ENCODE assay signal across 24 cellular contexts in the genomic region with DNA sequence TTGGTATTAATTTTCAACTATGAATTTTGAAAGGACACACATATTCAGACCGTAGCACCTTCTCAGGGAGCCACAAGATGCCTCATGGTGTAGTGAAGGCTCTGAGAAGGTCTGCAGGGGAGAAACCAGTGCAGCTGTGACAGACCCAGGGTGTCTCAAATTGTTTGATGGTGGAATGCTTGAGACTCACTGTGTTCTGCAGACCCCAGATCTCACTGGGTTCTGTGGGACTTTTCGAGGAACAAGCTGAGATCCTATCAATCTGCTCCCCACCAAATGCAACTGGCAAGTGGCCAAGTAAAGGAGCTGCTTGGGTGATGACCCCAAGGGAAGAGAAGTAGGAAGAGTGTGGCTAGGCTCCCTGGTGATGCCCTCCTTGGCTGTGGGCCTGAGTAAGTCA.
DNase-seq lines count a peak whose midpoint lies in the region; ATAC-seq and TF ChIP-seq lines count a peak whose summit lies in the region.
"Had no signal": no experiment of that assay in that cellular context is flagged by ENCODE, and none has a peak within 500 bp of the region (broad histone marks: within the 10 kb centered on the region; RNA-seq: fewer than 3 reads in every experiment).

No MANE protein-coding gene starts in this region.

- dilution Hi-C loops in mammary epithelial cell (cut with HindIII; ENCODE audit: low sequenced_read_pairs), result no loop called here

- no peaks in the 10 kb centered on the region for H3K4me1 Mint-ChIP-seq in activated CD8-positive, alpha-beta memory T cell treated with anti-CD3 and anti-CD28 coated beads, Interleukin-2, amount 10 ng/mL, durations not matched to agents 7 days and 5 days
- H3K4me1 Mint-ChIP-seq: T-cell had no signal

- no peak overlapping the region for H3K9ac ChIP-seq in mammary epithelial cell (ENCODE audit: insufficient read depth, low read length)

- no peak for ATAC-seq in activated CD8-positive, alpha-beta memory T cell treated with anti-CD3 and anti-CD28 coated beads, Interleukin-2, amount 10 ng/mL, durations not matched to agents 7 days and 5 days
- ATAC-seq in lung (ENCODE audit: insufficient read depth, low FRiP score) (no peak), GM19023 (IDR thresholded peaks at IDR 0.05; ENCODE audit: unreplicated experiment) (no peak)
- ATAC-seq: Panc1, T-cell had no signal

- H3K4me3 ChIP-seq in breast epithelium (no peak overlapping the region), mammary epithelial cell (replicated peaks in 1 of 3; ENCODE audit: insufficient read depth in 1 of 3, low read depth in 2 of 3, low read length in 3 of 3) (no peak overlapping the region), lung (no peak overlapping the region), suprapubic skin (no peak overlapping the region)
- H3K4me3 ChIP-seq: hepatocyte, left ventricle myocardium inferior, SJSA1, skin epidermis had no signal

- H3K27ac ChIP-seq in breast epithelium (no peak overlapping the region), mammary epithelial cell (ENCODE audit: insufficient read depth, low read depth, low read length) (no peak overlapping the region), lung (ENCODE audit: low read depth in 1 of 2, low read length in 1 of 2) (no peak overlapping the region), suprapubic skin (no peak overlapping the region)
- H3K27ac ChIP-seq: hepatocyte, left ventricle myocardium inferior, SJSA1, skin epidermis had no signal

- H3K27me3 ChIP-seq in breast epithelium (no peaks in the 10 kb centered on the region), mammary epithelial cell (ENCODE audit: insufficient read depth, low read length) (no peaks in the 10 kb centered on the region), lung (ENCODE audit: control insufficient read depth, insufficient read depth) (no peaks in the 10 kb centered on the region), suprapubic skin (peaks cover 6% of the 10 kb centered on the region)
- H3K27me3 ChIP-seq: hepatocyte had no signal

- H3K4me1 ChIP-seq in breast epithelium (peaks cover 0 to 3% of the 10 kb centered on the region in 2 donors), mammary epithelial cell (ENCODE audit: insufficient read depth, low read length) (peaks cover 7% of the 10 kb centered on the region), lung (ENCODE audit: control insufficient read depth in 2 of 2, insufficient read depth in 2 of 2, low read length in 2 of 2) (no peaks in the 10 kb centered on the region), suprapubic skin (peaks cover 4% of the 10 kb centered on the region)
- H3K4me1 ChIP-seq: SJSA1 had no signal

- no peak for TF ChIP-seq POLR2A in breast epithelium (IDR thresholded peaks at IDR 0.05)
- no peak for TF ChIP-seq POLR2A in suprapubic skin (IDR thresholded peaks at IDR 0.05)

- no peaks in the 10 kb centered on the region for H3K9me3 Mint-ChIP-seq in activated CD8-positive, alpha-beta memory T cell treated with anti-CD3 and anti-CD28 coated beads, Interleukin-2, amount 10 ng/mL, durations not matched to agents 7 days and 5 days (ENCODE audit: low read depth)
- H3K9me3 Mint-ChIP-seq: neural crest cell, T-cell had no signal

- H3K9me3 ChIP-seq in breast epithelium (no peaks in the 10 kb centered on the region), mammary epithelial cell (replicated peaks; ENCODE audit: insufficient read depth, low read length) (no peaks in the 10 kb centered on the region), lung (ENCODE audit: control insufficient read depth in 2 of 2, insufficient read depth in 1 of 2, low read length in 1 of 2) (no peaks in the 10 kb centered on the region), suprapubic skin (no peaks in the 10 kb centered on the region)
- H3K9me3 ChIP-seq: left ventricle myocardium inferior, SJSA1 had no signal

- H3K4me3 Mint-ChIP-seq in activated CD8-positive, alpha-beta memory T cell treated with anti-CD3 and anti-CD28 coated beads, Interleukin-2, amount 10 ng/mL, durations not matched to agents 7 days and 5 days, result no peak overlapping the region
- H3K4me3 Mint-ChIP-seq: activated naive CD8-positive, alpha-beta T cell; neural crest cell; T-cell had no signal

- H2AFZ ChIP-seq in mammary epithelial cell (ENCODE audit: low read depth, low read length), result no peak overlapping the region
- H2AFZ ChIP-seq: hepatocyte had no signal

- BruUV-seq in mammary epithelial cell (replicated peaks; lab: Mats Ljungman, UMichigan), result no TSS peak

- TF ChIP-seq CTCF in breast epithelium (IDR thresholded peaks at IDR 0.05) (no peak), mammary epithelial cell (conservative IDR thresholded peaks at IDR 0.05 in 1 of 2, IDR thresholded peaks at IDR 0.05 in 1 of 2; ENCODE audit: extremely low read depth in 1 of 2, insufficient read depth in 1 of 2, low read depth in 1 of 2, low read length in 2 of 2) (no peak), lung (IDR thresholded peaks at IDR 0.05; ENCODE audit: control extremely low read depth, extremely low read depth) (no peak), suprapubic skin (IDR thresholded peaks at IDR 0.05) (no peak)

- H3K36me3 Mint-ChIP-seq in activated CD8-positive, alpha-beta memory T cell treated with anti-CD3 and anti-CD28 coated beads, Interleukin-2, amount 10 ng/mL, durations not matched to agents 7 days and 5 days, result no peaks in the 10 kb centered on the region
- H3K36me3 Mint-ChIP-seq: activated naive CD8-positive, alpha-beta T cell; T-cell had no signal

- 93% methylated on average over 2 of the region's 2 CpGs for WGBS in mammary epithelial cell (ENCODE audit: low coverage, missing lambda C conversion rate)
- 90% methylated on average over 2 of the region's 2 CpGs for WGBS in lung, 2 donors
- WGBS in suprapubic skin, result 100% methylated on average over 2 of the region's 2 CpGs

- TF ChIP-seq EP300 in suprapubic skin (IDR thresholded peaks at IDR 0.05), result no peak

- H3K4me2 ChIP-seq in mammary epithelial cell (ENCODE audit: insufficient read depth, low read depth, low read length), result no peak overlapping the region
- H3K4me2 ChIP-seq: hepatocyte had no signal

- H3K27me3 Mint-ChIP-seq in activated CD8-positive, alpha-beta memory T cell treated with anti-CD3 and anti-CD28 coated beads, Interleukin-2, amount 10 ng/mL, durations not matched to agents 7 days and 5 days, result no peaks in the 10 kb centered on the region
- H3K27me3 Mint-ChIP-seq: activated naive CD8-positive, alpha-beta T cell had no signal

- peak; percentile 11 to 30 for DNase-seq in breast epithelium (ENCODE audit: low spot score in 2 of 2)
- no peak for DNase-seq in mammary epithelial cell
- DNase-seq in activated CD8-positive, alpha-beta memory T cell treated with anti-CD3 and anti-CD28 coated beads, Interleukin-2, amount 10 ng/mL, durations not matched to agents 7 days and 5 days, result peak; percentile 28
- peak; percentile 28 for DNase-seq in lung (ENCODE audit: low spot score)
- DNase-seq in suprapubic skin (ENCODE audit: low spot score in 2 of 2), result peak; percentile 36 to 38
- no peak for DNase-seq in NCI-H2107 (lab: John Stamatoyannopoulos, UW)
- no peak for DNase-seq in SHP77 treated with DMSO at 0.1 percent for 48 hours (lab: John Stamatoyannopoulos, UW)
- DNase-seq: effector CD4-positive, alpha-beta T cell; foreskin melanocyte; GDM1; left ventricle myocardium inferior; NCI-H1694; NCI-H2171 treated with DMSO at 0.1 percent for 48 hours; NCI-H524; stimulated activated CD4-positive, alpha-beta T cell treated with anti-CD3 and anti-CD28 coated beads, Interleukin-1b, Interleukin-23, amount 100 ng/mL, for 48 hours; substantia nigra had no signal

- H3K36me3 ChIP-seq in breast epithelium (no peaks in the 10 kb centered on the region), mammary epithelial cell (ENCODE audit: insufficient read depth, low read length) (no peaks in the 10 kb centered on the region), lung (ENCODE audit: control insufficient read depth in 2 of 2, insufficient read depth in 2 of 2, low read length in 2 of 2) (no peaks in the 10 kb centered on the region), suprapubic skin (no peaks in the 10 kb centered on the region)
- H3K36me3 ChIP-seq: left ventricle myocardium inferior, SJSA1 had no signal

- H3K27ac Mint-ChIP-seq in activated CD8-positive, alpha-beta memory T cell treated with anti-CD3 and anti-CD28 coated beads, Interleukin-2, amount 10 ng/mL, durations not matched to agents 7 days and 5 days, result no peak overlapping the region
- H3K27ac Mint-ChIP-seq: activated naive CD8-positive, alpha-beta T cell; T-cell had no signal

- CTCF ChIA-PET in mammary epithelial cell (lab: Charles Lee; ENCODE audit: low non-redundant PET), result no interaction called here
- CTCF ChIA-PET in activated CD8-positive, alpha-beta memory T cell treated with anti-CD3 and anti-CD28 coated beads, Interleukin-2, amount 10 ng/mL, durations not matched to agents 7 days and 5 days (lab: Charles Lee), result no interaction called here

- intact Hi-C loops in breast epithelium (cut with DNase I; ENCODE audit: low total_unique reads), result no loop called here
- intact Hi-C loops in mammary epithelial cell (cut with micrococcal nuclease), result no loop called here

- H4K20me1 ChIP-seq in mammary epithelial cell (ENCODE audit: insufficient read depth, low read length), result no peaks in the 10 kb centered on the region

- no peaks in the 10 kb centered on the region for H3K79me2 ChIP-seq in mammary epithelial cell (ENCODE audit: insufficient read depth, low read length)
- H3K79me2 ChIP-seq: hepatocyte had no signal

- in situ Hi-C loops in mammary epithelial cell (cut with MboI; ENCODE audit: low sequenced_read_pairs in 2 of 2), result no loop called here

Comparison
In these comparisons a context has a peak if more than half of its experiments do, and no peak if none do; other contexts are left out.
1. DNase-seq: peak in breast epithelium (2 of 2), activated CD8-positive, alpha-beta memory T cell treated with anti-CD3 and anti-CD28 coated beads, Interleukin-2, amount 10 ng/mL, durations not matched to agents 7 days and 5 days (single experiment), lung (single experiment) and suprapubic skin (2 of 2); none in mammary epithelial cell (single experiment), NCI-H2107 (single experiment) and SHP77 treated with DMSO at 0.1 percent for 48 hours (single experiment).